Comparison of ENCODE assay signal across 12 cellular contexts in the genomic region with DNA sequence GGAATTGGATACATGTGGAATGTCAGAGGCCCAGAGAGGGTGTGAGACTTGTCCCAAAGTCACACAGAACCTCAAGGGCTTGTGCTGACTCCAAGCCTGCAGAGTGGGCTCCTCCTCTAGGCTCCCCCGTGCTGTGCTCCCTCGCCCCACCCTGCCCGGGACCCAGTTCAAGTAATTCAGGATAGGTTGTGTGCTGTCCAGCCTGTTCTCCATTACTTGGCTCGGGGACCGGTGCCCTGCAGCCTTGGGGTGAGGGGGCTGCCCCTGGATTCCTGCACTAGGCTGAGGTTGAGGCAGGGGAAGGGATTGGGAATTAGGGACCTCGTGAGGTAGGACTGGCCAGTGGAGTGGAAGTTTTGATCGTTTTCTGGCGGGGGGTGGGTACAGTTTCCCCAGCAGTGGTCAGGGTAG. TPM values are rescaled to one million over a fixed set of nuclear protein-coding genes. Genes with fewer than 3 reads are reported as not detected.
DNase-seq lines count a peak whose midpoint lies in the region; ATAC-seq and TF ChIP-seq lines count a peak whose summit lies in the region.
"Had no signal": no experiment of that assay in that cellular context is flagged by ENCODE, and none has a peak within 500 bp of the region (broad histone marks: within the 10 kb centered on the region; RNA-seq: fewer than 3 reads in every experiment).

No MANE protein-coding gene starts in this region.

- H3K4me1 Mint-ChIP-seq in activated naive CD4-positive, alpha-beta T cell treated with anti-CD3 and anti-CD28 coated beads, Interleukin-2, amount 10 ng/mL, durations not matched to agents 7 days and 5 days, result peaks cover 63% of the 10 kb centered on the region
- H3K4me1 Mint-ChIP-seq in activated T-helper 2 cell treated with anti-CD3 and anti-CD28 coated beads, Interferon-gamma antibody, Interleukin-2, Interleukin-4, amounts not matched to agents 10 μg/mL and 5 μg/mL and 100 μg/mL, durations not matched to agents 14 hours and 24 hours and 36 hours (ENCODE audit: low read depth), result peaks cover 39% of the 10 kb centered on the region

- H3K27ac Mint-ChIP-seq in activated naive CD4-positive, alpha-beta T cell treated with anti-CD3 and anti-CD28 coated beads, Interleukin-2, amount 10 ng/mL, durations not matched to agents 7 days and 5 days, result no peak overlapping the region
- peak overlapping the region; percentile 4 for H3K27ac Mint-ChIP-seq in activated T-helper 2 cell treated with anti-CD3 and anti-CD28 coated beads, Interferon-gamma antibody, Interleukin-2, Interleukin-4, amounts not matched to agents 10 μg/mL and 5 μg/mL and 100 μg/mL, durations not matched to agents 14 hours and 24 hours and 36 hours
- H3K27ac Mint-ChIP-seq: activated naive CD4-positive, alpha-beta T cell treated with anti-CD3 and anti-CD28 coated beads, Interleukin-2, amount 50 U/mL, for 72 hours had no signal

- H3K4me3 ChIP-seq in muscle layer of duodenum (ENCODE audit: low read depth in 1 of 2, low read length in 2 of 2) (peak overlapping the region in 1 of 2 donors; percentile 88), thoracic aorta (no peak overlapping the region)

- peaks cover 22 to 58% of the 10 kb centered on the region in 2 donors for H3K4me1 ChIP-seq in muscle layer of duodenum (ENCODE audit: control insufficient read depth in 1 of 2, insufficient read depth in 2 of 2, low read length in 2 of 2)
- peaks cover 16 to 58% of the 10 kb centered on the region in 2 donors for H3K4me1 ChIP-seq in thoracic aorta (ENCODE audit: control insufficient read depth in 1 of 2, low read depth in 2 of 2)

- H3K27me3 Mint-ChIP-seq in activated naive CD4-positive, alpha-beta T cell treated with anti-CD3 and anti-CD28 coated beads, Interleukin-2, amount 10 ng/mL, durations not matched to agents 7 days and 5 days, result peaks cover 8% of the 10 kb centered on the region
- H3K27me3 Mint-ChIP-seq in activated T-helper 2 cell treated with anti-CD3 and anti-CD28 coated beads, Interferon-gamma antibody, Interleukin-2, Interleukin-4, amounts not matched to agents 10 μg/mL and 5 μg/mL and 100 μg/mL, durations not matched to agents 14 hours and 24 hours and 36 hours (ENCODE audit: low read depth), result no peaks in the 10 kb centered on the region

- peaks cover 43% of the 10 kb centered on the region for H3K36me3 Mint-ChIP-seq in activated naive CD4-positive, alpha-beta T cell treated with anti-CD3 and anti-CD28 coated beads, Interleukin-2, amount 10 ng/mL, durations not matched to agents 7 days and 5 days
- peaks cover 47% of the 10 kb centered on the region for H3K36me3 Mint-ChIP-seq in activated T-helper 2 cell treated with anti-CD3 and anti-CD28 coated beads, Interferon-gamma antibody, Interleukin-2, Interleukin-4, amounts not matched to agents 10 μg/mL and 5 μg/mL and 100 μg/mL, durations not matched to agents 14 hours and 24 hours and 36 hours (ENCODE audit: low read depth)
- H3K36me3 Mint-ChIP-seq: activated naive CD4-positive, alpha-beta T cell treated with anti-CD3 and anti-CD28 coated beads, Interleukin-2, amount 50 U/mL, for 72 hours had no signal

- CTCF ChIA-PET in activated naive CD4-positive, alpha-beta T cell treated with anti-CD3 and anti-CD28 coated beads, Interleukin-2, amount 10 ng/mL, durations not matched to agents 7 days and 5 days (lab: Charles Lee), result no interaction called here

- H3K27ac ChIP-seq in muscle layer of duodenum (ENCODE audit: low read length), result peak overlapping the region; percentile 23
- H3K27ac ChIP-seq in thoracic aorta, result peak overlapping the region; percentile 64 to 65

- ATAC-seq in thoracic aorta (ENCODE audit: insufficient number of reproducible peaks, low FRiP score, low read depth), result no peak
- ATAC-seq in GM19467 (IDR thresholded peaks at IDR 0.05; ENCODE audit: unreplicated experiment), result no peak
- ATAC-seq: activated naive CD4-positive, alpha-beta T cell treated with anti-CD3 and anti-CD28 coated beads, Interleukin-2, amount 50 U/mL, for 72 hours had no signal

- no peak for TF ChIP-seq CTCF in thoracic aorta (IDR thresholded peaks at IDR 0.05)

- no peaks in the 10 kb centered on the region for H3K9me3 ChIP-seq in muscle layer of duodenum (ENCODE audit: control insufficient read depth in 1 of 2, low read length in 2 of 2)
- H3K9me3 ChIP-seq in thoracic aorta, result no peaks in the 10 kb centered on the region
- H3K9me3 ChIP-seq: HAP-1 had no signal

- H3K27me3 ChIP-seq in muscle layer of duodenum (ENCODE audit: low read depth, low read length), result no peaks in the 10 kb centered on the region
- H3K27me3 ChIP-seq in thoracic aorta (replicated peaks; ENCODE audit: insufficient read depth), result no peaks in the 10 kb centered on the region

- H3K36me3 ChIP-seq in muscle layer of duodenum (ENCODE audit: control insufficient read depth in 1 of 2, insufficient read depth in 2 of 2, low read length in 2 of 2) (peaks cover 7 to 31% of the 10 kb centered on the region in 2 donors), thoracic aorta (peaks cover 33% of the 10 kb centered on the region)

- no peaks in the 10 kb centered on the region for H3K9me3 Mint-ChIP-seq in activated naive CD4-positive, alpha-beta T cell treated with anti-CD3 and anti-CD28 coated beads, Interleukin-2, amount 10 ng/mL, durations not matched to agents 7 days and 5 days
- H3K9me3 Mint-ChIP-seq in activated T-helper 2 cell treated with anti-CD3 and anti-CD28 coated beads, Interferon-gamma antibody, Interleukin-2, Interleukin-4, amounts not matched to agents 10 μg/mL and 5 μg/mL and 100 μg/mL, durations not matched to agents 14 hours and 24 hours and 36 hours, result no peaks in the 10 kb centered on the region
- H3K9me3 Mint-ChIP-seq: activated naive CD4-positive, alpha-beta T cell treated with anti-CD3 and anti-CD28 coated beads, Interleukin-2, amount 50 U/mL, for 72 hours had no signal

- peak overlapping the region; percentile 45 for H3K4me3 Mint-ChIP-seq in activated naive CD4-positive, alpha-beta T cell treated with anti-CD3 and anti-CD28 coated beads, Interleukin-2, amount 10 ng/mL, durations not matched to agents 7 days and 5 days
- peak overlapping the region; percentile 33 for H3K4me3 Mint-ChIP-seq in activated T-helper 2 cell treated with anti-CD3 and anti-CD28 coated beads, Interferon-gamma antibody, Interleukin-2, Interleukin-4, amounts not matched to agents 10 μg/mL and 5 μg/mL and 100 μg/mL, durations not matched to agents 14 hours and 24 hours and 36 hours (ENCODE audit: low read depth)

- intact Hi-C loops in activated T-helper 2 cell treated with anti-CD3 and anti-CD28 coated beads, Interferon-gamma antibody, Interleukin-2, Interleukin-4, amounts not matched to agents 10 μg/mL and 5 μg/mL and 100 μg/mL, durations not matched to agents 14 hours and 24 hours and 36 hours (cut with micrococcal nuclease), result loop anchor here (10.0 kb wide), 1 partner anchor 852 kb away; a partner anchor contains a TSS

- no peak for DNase-seq in activated naive CD4-positive, alpha-beta T cell treated with anti-CD3 and anti-CD28 coated beads, Interleukin-2, amount 10 ng/mL, durations not matched to agents 7 days and 5 days
- DNase-seq in activated naive CD4-positive, alpha-beta T cell (lab: John Stamatoyannopoulos, UW), result no peak
- no peak for DNase-seq in activated T-helper 2 cell treated with anti-CD3 and anti-CD28 coated beads, Interferon-gamma antibody, Interleukin-2, Interleukin-4, amounts not matched to agents 10 μg/mL and 5 μg/mL and 100 μg/mL, durations not matched to agents 14 hours and 24 hours and 36 hours (ENCODE audit: low spot score)
- DNase-seq in thoracic aorta (ENCODE audit: low spot score) (no peak), midbrain (lab: John Stamatoyannopoulos, UW) (no peak), hypothalamus (lab: John Stamatoyannopoulos, UW) (no peak)
- DNase-seq: activated CD4-positive, alpha-beta T cell treated with anti-CD3 and anti-CD28 coated beads, Interleukin-2, amount 50 U/mL, for 4 hours had no signal

RNA-seq across cellular contexts. Expression of a gene that starts 2.8 kb away (rescaled TPM):
- 114 and 115 TPM in 2 replicates for total RNA-seq in activated T-helper 2 cell treated with anti-CD3 and anti-CD28 coated beads, Interferon-gamma antibody, Interleukin-2, Interleukin-4, amounts not matched to agents 10 μg/mL and 5 μg/mL and 100 μg/mL, durations not matched to agents 14 hours and 24 hours and 36 hours
- total RNA-seq in thoracic aorta, result 100 to 1,000 TPM; 141 to 182 TPM

RNA-seq across cellular contexts. Expression of a gene that starts 16.4 kb away (rescaled TPM):
- not detected in 2 replicates for total RNA-seq in activated T-helper 2 cell treated with anti-CD3 and anti-CD28 coated beads, Interferon-gamma antibody, Interleukin-2, Interleukin-4, amounts not matched to agents 10 μg/mL and 5 μg/mL and 100 μg/mL, durations not matched to agents 14 hours and 24 hours and 36 hours
- total RNA-seq in thoracic aorta, result 1 to 10 TPM in 1 of 2 donors, not detected in 1; 3.6 TPM
- total RNA-seq: activated naive CD4-positive, alpha-beta T cell treated with anti-CD3 and anti-CD28 coated beads, Interleukin-2, amount 50 U/mL, for 72 hours; M059J had no signal

RNA-seq across cellular contexts. Expression of a gene that starts 20.4 kb away (rescaled TPM):
- total RNA-seq in activated T-helper 2 cell treated with anti-CD3 and anti-CD28 coated beads, Interferon-gamma antibody, Interleukin-2, Interleukin-4, amounts not matched to agents 10 μg/mL and 5 μg/mL and 100 μg/mL, durations not matched to agents 14 hours and 24 hours and 36 hours, result 0.18 and 0.21 TPM in 2 replicates
- 100 to 1,000 TPM; 122 to 190 TPM for total RNA-seq in thoracic aorta
- total RNA-seq: activated naive CD4-positive, alpha-beta T cell treated with anti-CD3 and anti-CD28 coated beads, Interleukin-2, amount 50 U/mL, for 72 hours had no signal

RNA-seq across cellular contexts. Expression of a gene that starts 45.8 kb away (rescaled TPM):
- not detected in 2 replicates for total RNA-seq in activated T-helper 2 cell treated with anti-CD3 and anti-CD28 coated beads, Interferon-gamma antibody, Interleukin-2, Interleukin-4, amounts not matched to agents 10 μg/mL and 5 μg/mL and 100 μg/mL, durations not matched to agents 14 hours and 24 hours and 36 hours
- not detected for total RNA-seq in thoracic aorta
- total RNA-seq: activated naive CD4-positive, alpha-beta T cell treated with anti-CD3 and anti-CD28 coated beads, Interleukin-2, amount 50 U/mL, for 72 hours; M059J had no signal

Comparison
In these comparisons a context has a peak if more than half of its experiments do, and no peak if none do; other contexts are left out.
1. RNA of a gene that starts 20.4 kb away (total RNA-seq): 122 to 190 TPM in thoracic aorta; 0.18 to 0.21 TPM in activated T-helper 2 cell treated with anti-CD3 and anti-CD28 coated beads, Interferon-gamma antibody, Interleukin-2, Interleukin-4, amounts not matched to agents 10 μg/mL and 5 μg/mL and 100 μg/mL, durations not matched to agents 14 hours and 24 hours and 36 hours; every median in the first group is over 100 times any median in the second.